31 cellular contexts compared by ENCODE assay signal in the genomic region with DNA sequence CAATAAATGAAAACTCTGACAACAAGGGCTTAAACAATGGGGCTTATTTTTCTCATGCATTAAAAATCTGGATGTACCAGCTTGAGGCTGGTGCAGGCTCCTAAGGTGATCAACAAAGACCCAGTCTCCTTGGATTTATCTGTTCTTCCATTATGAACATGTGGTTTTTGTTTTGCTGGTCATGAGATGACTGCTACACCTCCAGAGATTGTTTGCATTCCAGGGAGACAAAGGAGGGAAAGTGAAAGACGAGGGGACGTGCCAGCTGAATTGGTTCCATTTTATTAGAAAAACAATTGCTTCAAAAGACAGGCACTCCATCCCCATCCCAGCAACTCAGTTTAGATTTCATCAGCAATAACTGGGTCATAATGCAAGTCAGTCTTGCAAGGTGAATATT.
A peak's percentile ranks its signal among the peaks of the same experiment; 100 is the strongest.
DNase-seq lines count a peak whose midpoint lies in the region; ATAC-seq and TF ChIP-seq lines count a peak whose summit lies in the region.
"Had no signal": no experiment of that assay in that cellular context is flagged by ENCODE, and none has a peak within 500 bp of the region (broad histone marks: within the 10 kb centered on the region; RNA-seq: fewer than 3 reads in every experiment).

No MANE protein-coding gene starts in this region.

- H3K79me2 ChIP-seq in H9 (ENCODE audit: insufficient read depth, low read length): no peaks in the 10 kb centered on the region

- no peak overlapping the region for H3K4me3 Mint-ChIP-seq in H9
- H3K4me3 Mint-ChIP-seq in CD8-positive, alpha-beta memory T cell: no peak overlapping the region
- no peak overlapping the region for H3K4me3 Mint-ChIP-seq in activated naive CD4-positive, alpha-beta T cell treated with anti-CD3 and anti-CD28 coated beads for 36 hours
- H3K4me3 Mint-ChIP-seq: activated CD8-positive, alpha-beta T cell treated with anti-CD3 and anti-CD28 coated beads for 36 hours; activated naive CD8-positive, alpha-beta T cell treated with anti-CD3 and anti-CD28 coated beads, Interleukin-2, amount 10 ng/mL, durations not matched to agents 7 days and 5 days; CD14-positive monocyte; HFFc6; memory B cell; naive thymus-derived CD4-positive, alpha-beta T cell had no signal

- DNase-seq in H9: no peak
- DNase-seq in NT2/D1 (ENCODE audit: low read depth, low spot score): peak; percentile 30
- peak; percentile 47 for DNase-seq in globus pallidus (ENCODE audit: low spot score)
- DNase-seq in neuronal stem cell (ENCODE audit: low spot score): peak; percentile 40
- no peak for DNase-seq in CD8-positive, alpha-beta memory T cell
- DNase-seq in upper lobe of left lung: no peak
- DNase-seq in AML-193 (lab: John Stamatoyannopoulos, UW): no peak
- DNase-seq in activated naive CD4-positive, alpha-beta T cell treated with anti-CD3 and anti-CD28 coated beads for 36 hours: no peak
- DNase-seq: activated CD4-positive, alpha-beta T cell treated with anti-CD3 and anti-CD28 coated beads for 1 hour; activated CD8-positive, alpha-beta T cell treated with anti-CD3 and anti-CD28 coated beads for 36 hours; activated effector memory CD4-positive, alpha-beta T cell treated with Interleukin-2 at 50 U/mL for 16 hours; activated naive CD8-positive, alpha-beta T cell treated with anti-CD3 and anti-CD28 coated beads, Interleukin-2, amount 10 ng/mL, durations not matched to agents 7 days and 5 days; activated T-cell treated with anti-CD3 and anti-CD28 coated beads for 4 hours; effector CD8-positive, alpha-beta T cell; EL; HFFc6; hippocampal formation; naive thymus-derived CD4-positive, alpha-beta T cell; NCI-H2029 treated with DMSO at 0.1 percent for 48 hours; NCI-H446; ovary; Peyer's patch; right cardiac atrium; stimulated activated CD4-positive, alpha-beta T cell treated with anti-CD3 and anti-CD28 coated beads, Interleukin-12 subunit alpha, Interleukin-12 subunit beta, amount 100 ng/mL, for 4 hours; stimulated activated CD4-positive, alpha-beta T cell treated with anti-CD3 and anti-CD28 coated beads, Interleukin-4, amount 100 ng/mL, for 24 hours; stimulated activated naive CD4-positive, alpha-beta T cell; T-helper 1 cell had no signal

- CTCF ChIA-PET in CD8-positive, alpha-beta memory T cell (lab: Charles Lee): no interaction called here
- CTCF ChIA-PET in activated naive CD4-positive, alpha-beta T cell treated with anti-CD3 and anti-CD28 coated beads for 36 hours (lab: Charles Lee): interaction anchor here (0.6 kb wide), 1 partner anchor 1052 kb away, joined by 3 read pairs; no protein-coding TSS in a partner anchor

- H4K20me1 ChIP-seq in H9 (ENCODE audit: control insufficient read depth, insufficient read depth, insufficient read length): no peaks in the 10 kb centered on the region

- H3K4me1 Mint-ChIP-seq in H9: peaks cover 28 to 33% of the 10 kb centered on the region in 2 experiments
- peaks cover 0 to 5% (median 2%) of the 10 kb centered on the region in 3 donors for H3K4me1 Mint-ChIP-seq in CD8-positive, alpha-beta memory T cell
- H3K4me1 Mint-ChIP-seq in activated naive CD4-positive, alpha-beta T cell treated with anti-CD3 and anti-CD28 coated beads for 36 hours (ENCODE audit: low read depth): peaks cover 3% of the 10 kb centered on the region
- H3K4me1 Mint-ChIP-seq: activated naive CD8-positive, alpha-beta T cell treated with anti-CD3 and anti-CD28 coated beads, Interleukin-2, amount 10 ng/mL, durations not matched to agents 7 days and 5 days; CD14-positive monocyte; memory B cell had no signal

- no peaks in the 10 kb centered on the region for H3K27me3 ChIP-seq in H9 (ENCODE audit: insufficient read depth, low read length)
- H3K27me3 ChIP-seq in NT2/D1 (ENCODE audit: insufficient read depth, insufficient read length): no peaks in the 10 kb centered on the region
- H3K27me3 ChIP-seq in neuronal stem cell (ENCODE audit: control insufficient read depth in 3 of 3, insufficient read depth in 3 of 3, low read depth in 1 of 3, low read length in 3 of 3): no peaks in the 10 kb centered on the region
- no peaks in the 10 kb centered on the region for H3K27me3 ChIP-seq in CD8-positive, alpha-beta memory T cell (ENCODE audit: insufficient read depth, low read length, poor library complexity, severe bottlenecking)
- no peaks in the 10 kb centered on the region for H3K27me3 ChIP-seq in upper lobe of left lung
- H3K27me3 ChIP-seq: ovary, Peyer's patch, tibial nerve had no signal

- H3K14ac ChIP-seq in H9 (ENCODE audit: insufficient read depth, low read length) (no peak overlapping the region), neuronal stem cell (ENCODE audit: low read length) (no peak overlapping the region)

- H2AFZ ChIP-seq in H9 (ENCODE audit: low read length) (peak overlapping the region; percentile 95), neuronal stem cell (ENCODE audit: low read length) (no peak overlapping the region)

- H3T11ph ChIP-seq in H9 (ENCODE audit: low read length): no peak overlapping the region

- POLR2A ChIA-PET in CD8-positive, alpha-beta memory T cell (lab: Charles Lee): no interaction called here

- H3K9me3 ChIP-seq in H9 (ENCODE audit: control insufficient read depth, low read depth, low read length) (no peaks in the 10 kb centered on the region), NT2/D1 (ENCODE audit: insufficient read depth, low read length) (no peaks in the 10 kb centered on the region), neuronal stem cell (replicated peaks in 1 of 2; ENCODE audit: control insufficient read depth in 2 of 2, insufficient read depth in 1 of 2, low read depth in 1 of 2, low read length in 2 of 2) (peaks cover 0 to 2% of the 10 kb centered on the region in 2 donors), upper lobe of left lung (no peaks in the 10 kb centered on the region)
- H3K9me3 ChIP-seq in CD8-positive, alpha-beta memory T cell (ENCODE audit: low read length): no peaks in the 10 kb centered on the region
- H3K9me3 ChIP-seq: ovary, Peyer's patch, tibial nerve had no signal

- H2BK120ac ChIP-seq in H9 (ENCODE audit: low read depth, low read length, poor library complexity, severe bottlenecking) (peak overlapping the region; percentile 67), neuronal stem cell (ENCODE audit: low read depth, low read length) (no peak overlapping the region)

- TF ChIP-seq CTCF in H9 (conservative IDR thresholded peaks at IDR 0.05) (no peak), upper lobe of left lung (IDR thresholded peaks at IDR 0.05) (no peak)

- no peak overlapping the region for H3K27ac ChIP-seq in H9 (ENCODE audit: insufficient read length, low read depth, low read length)
- no peak overlapping the region for H3K27ac ChIP-seq in neuronal stem cell (replicated peaks; ENCODE audit: low read length)
- H3K27ac ChIP-seq in CD8-positive, alpha-beta memory T cell (ENCODE audit: low read depth, low read length): no peak overlapping the region
- H3K27ac ChIP-seq in upper lobe of left lung: no peak overlapping the region
- H3K27ac ChIP-seq: ovary, Peyer's patch, tibial nerve had no signal

- no peak overlapping the region for H3K56ac ChIP-seq in H9 (ENCODE audit: insufficient read length, low read depth, low read length)

- no peaks in the 10 kb centered on the region for H3K36me3 ChIP-seq in NT2/D1 (ENCODE audit: insufficient read depth, insufficient read length, low read length)
- no peaks in the 10 kb centered on the region for H3K36me3 ChIP-seq in neuronal stem cell (replicated peaks in 1 of 2; ENCODE audit: control insufficient read depth in 2 of 2, insufficient read depth in 2 of 2, low read length in 2 of 2)
- H3K36me3 ChIP-seq in CD8-positive, alpha-beta memory T cell (ENCODE audit: insufficient read depth, low read length): no peaks in the 10 kb centered on the region
- H3K36me3 ChIP-seq in upper lobe of left lung: no peaks in the 10 kb centered on the region
- H3K36me3 ChIP-seq: ovary, Peyer's patch, tibial nerve had no signal

- H3K23me2 ChIP-seq in H9 (ENCODE audit: insufficient read length, low read depth, low read length, poor library complexity, severe bottlenecking): no peaks in the 10 kb centered on the region

- H3K79me1 ChIP-seq in H9 (ENCODE audit: insufficient read depth, low read depth, low read length, poor library complexity, severe bottlenecking): no peaks in the 10 kb centered on the region
- H3K79me1 ChIP-seq in neuronal stem cell (ENCODE audit: low read depth, low read length): no peaks in the 10 kb centered on the region

- H3K4me3 ChIP-seq in NT2/D1 (ENCODE audit: insufficient read length, low read depth) (no peak overlapping the region), neuronal stem cell (ENCODE audit: low read length in 2 of 2) (no peak overlapping the region), upper lobe of left lung (no peak overlapping the region)
- no peak overlapping the region for H3K4me3 ChIP-seq in CD8-positive, alpha-beta memory T cell (ENCODE audit: low read length)
- H3K4me3 ChIP-seq: ovary, Peyer's patch, tibial nerve had no signal

- H3K23ac ChIP-seq in H9 (ENCODE audit: insufficient read length, low read depth, low read length) (no peak overlapping the region), neuronal stem cell (ENCODE audit: low read depth, low read length, poor library complexity) (no peak overlapping the region)

- no peak overlapping the region for H2BK15ac ChIP-seq in H9 (ENCODE audit: low read depth, low read length)
- no peak overlapping the region for H2BK15ac ChIP-seq in neuronal stem cell (ENCODE audit: low read length)

- H2BK5ac ChIP-seq in H9 (ENCODE audit: insufficient read length, low read length): no peak overlapping the region
- H2BK5ac ChIP-seq in neuronal stem cell (ENCODE audit: low read length): no peak overlapping the region

- peak overlapping the region; percentile 1 to 49 (median 24); a peak in 5 of 7 replicates for H3K27ac Mint-ChIP-seq in H9
- no peak overlapping the region for H3K27ac Mint-ChIP-seq in CD8-positive, alpha-beta memory T cell
- H3K27ac Mint-ChIP-seq in activated naive CD4-positive, alpha-beta T cell treated with anti-CD3 and anti-CD28 coated beads for 36 hours: no peak overlapping the region
- H3K27ac Mint-ChIP-seq: activated CD8-positive, alpha-beta T cell treated with anti-CD3 and anti-CD28 coated beads for 36 hours; activated naive CD8-positive, alpha-beta T cell treated with anti-CD3 and anti-CD28 coated beads, Interleukin-2, amount 10 ng/mL, durations not matched to agents 7 days and 5 days; CD14-positive monocyte; HFFc6; memory B cell; naive thymus-derived CD4-positive, alpha-beta T cell had no signal

- H3K9me3 Mint-ChIP-seq in H9: peaks cover 0 to 3% of the 10 kb centered on the region in 2 experiments; a peak in 3 of 5 replicates
- H3K9me3 Mint-ChIP-seq in CD8-positive, alpha-beta memory T cell: peaks cover 0 to 2% (median 0%) of the 10 kb centered on the region in 5 donors
- peaks cover 2% of the 10 kb centered on the region for H3K9me3 Mint-ChIP-seq in activated naive CD4-positive, alpha-beta T cell treated with anti-CD3 and anti-CD28 coated beads for 36 hours
- H3K9me3 Mint-ChIP-seq: activated CD8-positive, alpha-beta T cell treated with anti-CD3 and anti-CD28 coated beads for 36 hours had no signal

- H4K8ac ChIP-seq in H9 (replicated peaks; ENCODE audit: insufficient read length, low read depth, low read length): no peak overlapping the region
- H4K8ac ChIP-seq in neuronal stem cell (ENCODE audit: low read depth, low read length): no peak overlapping the region

- H2BK12ac ChIP-seq in H9 (ENCODE audit: insufficient read length, low read depth, low read length): no peak overlapping the region
- no peak overlapping the region for H2BK12ac ChIP-seq in neuronal stem cell (ENCODE audit: low read length)

- no peak for ATAC-seq in upper lobe of left lung (ENCODE audit: low FRiP score in 2 of 2)
- ATAC-seq: activated CD8-positive, alpha-beta T cell treated with anti-CD3 and anti-CD28 coated beads for 36 hours; esophagus mucosa; naive thymus-derived CD4-positive, alpha-beta T cell; right cardiac atrium had no signal

- H3K27me3 Mint-ChIP-seq in H9 (ENCODE audit: low read depth): peaks cover 2% of the 10 kb centered on the region; the same call in 1 of the 2 replicates
- H3K27me3 Mint-ChIP-seq in CD8-positive, alpha-beta memory T cell: peaks cover 1 to 30% of the 10 kb centered on the region in 2 donors
- peaks cover 4% of the 10 kb centered on the region for H3K27me3 Mint-ChIP-seq in activated naive CD4-positive, alpha-beta T cell treated with anti-CD3 and anti-CD28 coated beads for 36 hours (ENCODE audit: low read depth)
- H3K27me3 Mint-ChIP-seq: activated naive CD8-positive, alpha-beta T cell treated with anti-CD3 and anti-CD28 coated beads, Interleukin-2, amount 10 ng/mL, durations not matched to agents 7 days and 5 days had no signal

- H4K91ac ChIP-seq in H9 (ENCODE audit: insufficient read length, low read depth, low read length): no peak overlapping the region
- no peak overlapping the region for H4K91ac ChIP-seq in neuronal stem cell (ENCODE audit: low read depth, low read length, poor library complexity)

- no peak overlapping the region for H3K4me2 ChIP-seq in H9 (ENCODE audit: insufficient read depth, insufficient read length, low read length)
- H3K4me2 ChIP-seq in neuronal stem cell (ENCODE audit: insufficient read depth, low read length, poor library complexity, severe bottlenecking): no peak overlapping the region

- H3K4ac ChIP-seq in H9 (ENCODE audit: low read depth, low read length): no peak overlapping the region
- no peak overlapping the region for H3K4ac ChIP-seq in neuronal stem cell (ENCODE audit: low read length)

- intact Hi-C loops in activated naive CD4-positive, alpha-beta T cell treated with anti-CD3 and anti-CD28 coated beads for 36 hours (cut with micrococcal nuclease): no loop called here

- no CpG with 5 or more reads among the region's 2 CpGs for WGBS in H9 (ENCODE audit: extremely low coverage, insufficient read length, low lambda C conversion rate)
- WGBS in neuronal stem cell (ENCODE audit: extremely low coverage in 2 of 2, insufficient read length in 2 of 2, insufficient replicate concordance in 1 of 2), 2 donors: no CpG with 5 or more reads among the region's 2 CpGs
- 62 to 73% methylated on average over 2 of the region's 2 CpGs for WGBS in upper lobe of left lung, 2 donors

- TF ChIP-seq POLR2A in upper lobe of left lung (IDR thresholded peaks at IDR 0.05): no peak

- H3K4me1 ChIP-seq in H9 (ENCODE audit: insufficient read depth, low read length) (peaks cover 3% of the 10 kb centered on the region; the same call in 1 of the 2 replicates), NT2/D1 (ENCODE audit: insufficient read depth, insufficient read length) (no peaks in the 10 kb centered on the region), neuronal stem cell (ENCODE audit: control insufficient read depth in 2 of 2, insufficient read depth in 1 of 2, low read depth in 1 of 2, low read length in 2 of 2) (peaks cover 6 to 7% of the 10 kb centered on the region in 2 donors), upper lobe of left lung (no peaks in the 10 kb centered on the region)
- H3K4me1 ChIP-seq in CD8-positive, alpha-beta memory T cell (ENCODE audit: insufficient read depth, low read length): no peaks in the 10 kb centered on the region
- H3K4me1 ChIP-seq: Peyer's patch, tibial nerve had no signal

- H3K9ac ChIP-seq in H9 (ENCODE audit: extremely low read depth, insufficient read length, low read length): no peak overlapping the region
- no peak overlapping the region for H3K9ac ChIP-seq in NT2/D1 (ENCODE audit: insufficient read length, low read depth)
- no peak overlapping the region for H3K9ac ChIP-seq in neuronal stem cell (ENCODE audit: low read depth, low read length, poor library complexity)

- H4K5ac ChIP-seq in H9 (ENCODE audit: insufficient read length, low read depth, low read length): no peak overlapping the region

- H2BK20ac ChIP-seq in H9 (ENCODE audit: low read depth, low read length, poor library complexity, severe bottlenecking): no peak overlapping the region

- TF ChIP-seq EP300 in upper lobe of left lung (IDR thresholded peaks at IDR 0.05): no peak

- H3K36me3 Mint-ChIP-seq in H9 (ENCODE audit: insufficient read depth in 1 of 3, low read depth in 3 of 3): 0 out of 7 replicates have a peak, but pooled peaks cover 0 to 2% (median 0%) of the 10 kb centered on the region in 3 experiments
- H3K36me3 Mint-ChIP-seq in CD8-positive, alpha-beta memory T cell: peaks cover 0 to 4% (median 0%) of the 10 kb centered on the region in 3 donors
- no peaks in the 10 kb centered on the region for H3K36me3 Mint-ChIP-seq in activated naive CD4-positive, alpha-beta T cell treated with anti-CD3 and anti-CD28 coated beads for 36 hours (ENCODE audit: low read depth)
- H3K36me3 Mint-ChIP-seq: activated naive CD8-positive, alpha-beta T cell treated with anti-CD3 and anti-CD28 coated beads, Interleukin-2, amount 10 ng/mL, durations not matched to agents 7 days and 5 days; CD14-positive monocyte; memory B cell had no signal

- H3K18ac ChIP-seq in H9 (ENCODE audit: insufficient read length, low read depth, low read length) (no peak overlapping the region), neuronal stem cell (ENCODE audit: low read length) (no peak overlapping the region)

- H2AK5ac ChIP-seq in H9 (ENCODE audit: insufficient read length, low read length): no peak overlapping the region
- H2AK5ac ChIP-seq in neuronal stem cell (ENCODE audit: low read depth, low read length): no peak overlapping the region

Comparison
In these comparisons a context has a peak if more than half of its experiments do, and no peak if none do; other contexts are left out.
1. DNase-seq: peak in NT2/D1 (single experiment), globus pallidus (single experiment) and neuronal stem cell (single experiment); none in H9 (single experiment), CD8-positive, alpha-beta memory T cell (0 of 5), upper lobe of left lung (0 of 2), AML-193 (0 of 2) and activated naive CD4-positive, alpha-beta T cell treated with anti-CD3 and anti-CD28 coated beads for 36 hours (single experiment).
2. H3K27ac Mint-ChIP-seq: peak in H9 (3 of 3); none in CD8-positive, alpha-beta memory T cell (0 of 8) and activated naive CD4-positive, alpha-beta T cell treated with anti-CD3 and anti-CD28 coated beads for 36 hours (single experiment).